ENCODE assay signal across 31 cellular contexts in the genomic region with DNA sequence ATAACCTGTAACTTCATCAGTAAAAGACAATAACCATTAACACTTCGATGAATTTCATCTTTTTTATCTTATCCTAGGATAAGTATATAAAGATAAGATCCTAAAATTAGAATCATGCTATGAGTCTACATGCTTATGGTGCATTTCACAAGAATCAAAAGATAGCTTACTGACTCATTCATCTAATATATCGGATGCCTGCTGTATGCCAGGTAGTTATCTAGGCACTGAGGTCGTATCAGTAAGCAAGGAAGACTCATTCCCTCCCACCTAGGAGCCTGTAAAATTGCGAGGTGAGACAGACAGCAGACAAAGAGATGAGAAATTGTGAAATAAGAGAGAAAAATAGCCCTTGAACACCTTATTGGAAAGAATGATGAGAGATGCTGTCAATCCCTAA.
"Had no signal": no experiment of that assay in that cellular context is flagged by ENCODE, and none has a peak within 500 bp of the region (broad histone marks: within the 10 kb centered on the region; RNA-seq: fewer than 3 reads in every experiment).

No MANE protein-coding gene starts in this region.

- H3K9me3 ChIP-seq: adrenal gland, ascending aorta had no signal

- FAIRE-seq: TTC549 had no signal

- DNase-seq: activated B cell treated with CpG ODN at 0.5 μM for 24 hours; activated CD4-positive, alpha-beta memory T cell treated with anti-CD3 and anti-CD28 coated beads for 36 hours; activated CD4-positive, alpha-beta T cell treated with anti-CD3 and anti-CD28 coated beads for 4 hours; activated CD4-positive, alpha-beta T cell treated with anti-CD3 and anti-CD28 coated beads, Interleukin-2, amount 10 ng/mL, durations not matched to agents 24 days and 14 days; activated CD4-positive, alpha-beta T cell treated with anti-CD3 and anti-CD28 coated beads, Interleukin-2, amount 50 U/mL, for 1 hour; activated CD4-positive, alpha-beta T cell treated with anti-CD3 and anti-CD28 coated beads, Interleukin-2, amount 50 U/mL, for 4 hours; activated CD4-positive, CD25-positive, alpha-beta regulatory T cell treated with anti-CD3 and anti-CD28 coated beads, Interleukin-2, amount 50 U/mL, for 72 hours; activated CD8-positive, alpha-beta memory T cell treated with anti-CD3 and anti-CD28 coated beads, Interleukin-2, amount 50 U/mL, for 4 hours; activated CD8-positive, alpha-beta T cell treated with anti-CD3 and anti-CD28 coated beads for 36 hours; activated effector memory CD4-positive, alpha-beta T cell treated with anti-CD3 and anti-CD28 coated beads, Interleukin-2, amount 50 U/mL, for 16 hours; activated gamma-delta T cell treated with Interleukin-2 at 50 U/mL for 16 hours; activated naive CD4-positive, alpha-beta T cell; activated naive CD4-positive, alpha-beta T cell treated with anti-CD3 and anti-CD28 coated beads for 36 hours; activated naive CD4-positive, alpha-beta T cell treated with anti-CD3 and anti-CD28 coated beads, Interleukin-2, amount 50 U/mL, for 16 hours; activated naive CD8-positive, alpha-beta T cell treated with anti-CD3 and anti-CD28 coated beads for 36 hours; activated T-cell treated with anti-CD3 and anti-CD28 coated beads for 4 hours; activated T-cell treated with anti-CD3 and anti-CD28 coated beads, Interleukin-2, amount 50 U/mL, for 1 hour; activated T-cell treated with anti-CD3 and anti-CD28 coated beads, Interleukin-2, amount 50 U/mL, for 4 hours; activated T-cell treated with anti-CD3 and anti-CD28 coated beads, Interleukin-2, amount 50 U/mL, for 72 hours; adrenal gland; amygdala; anterior cingulate cortex; central memory CD4-positive, alpha-beta T cell; T-helper 1 cell; T-helper 2 cell; T-helper 9 cell had no signal

- ATAC-seq: activated CD8-positive, alpha-beta T cell treated with anti-CD3 and anti-CD28 coated beads for 36 hours; activated naive CD4-positive, alpha-beta T cell treated with anti-CD3 and anti-CD28 coated beads, Interleukin-2, amount 50 U/mL, for 72 hours; activated T-cell treated with anti-CD3 and anti-CD28 coated beads, Interleukin-2, amount 50 U/mL, for 4 hours; activated T-cell treated with anti-CD3 and anti-CD28 coated beads, Interleukin-2, amount 50 U/mL, for 72 hours; activated T-helper 17 cell treated with anti-CD3 and anti-CD28 coated beads, Interleukin-2, amount 50 U/mL, for 72 hours had no signal

- H3K27ac ChIP-seq: adrenal gland, ascending aorta, VCaP had no signal

- H3K36me3 ChIP-seq: adrenal gland, ascending aorta had no signal

- H3K4me1 ChIP-seq: adrenal gland, ascending aorta had no signal

- H3K4me3 ChIP-seq: adrenal gland, ascending aorta had no signal

- H3K27me3 ChIP-seq: ascending aorta had no signal
